11 cellular contexts compared by ENCODE assay signal in the genomic region with DNA sequence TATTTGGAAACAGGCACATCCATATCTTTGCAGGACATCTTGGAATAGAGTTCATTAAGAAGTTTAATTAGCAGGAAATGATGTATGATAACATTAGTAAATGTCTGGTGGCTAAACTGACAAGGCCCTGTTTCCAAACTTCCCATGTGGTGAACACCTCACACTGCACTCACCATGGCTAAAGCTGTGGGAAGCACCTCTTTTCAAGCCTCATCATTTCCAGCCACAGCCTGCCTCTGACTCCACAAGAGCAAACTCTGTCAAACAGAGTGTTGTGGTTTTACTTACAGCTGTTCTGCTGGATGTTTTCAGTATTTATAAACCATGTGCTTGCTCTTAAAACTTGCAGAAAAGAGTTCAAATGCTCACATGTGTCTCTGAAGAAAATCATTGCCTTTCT. TPM values are rescaled to one million over a fixed set of nuclear protein-coding genes. Genes with fewer than 3 reads are reported as not detected.
A peak's percentile ranks its signal among the peaks of the same experiment; 100 is the strongest.
DNase-seq lines count a peak whose midpoint lies in the region; ATAC-seq and TF ChIP-seq lines count a peak whose summit lies in the region.
"Had no signal": no experiment of that assay in that cellular context is flagged by ENCODE, and none has a peak within 500 bp of the region (broad histone marks: within the 10 kb centered on the region; RNA-seq: fewer than 3 reads in every experiment).

No MANE protein-coding gene starts in this region.

- BruUV-seq in MCF 10A (replicated peaks; lab: Mats Ljungman, UMichigan): no TSS peak

- no peak overlapping the region for H3K4me3 Mint-ChIP-seq in activated T-helper 17 cell treated with anti-CD3 and anti-CD28 coated beads, Interleukin-2, amount 50 U/mL, for 72 hours
- no peak overlapping the region for H3K4me3 Mint-ChIP-seq in type B pancreatic cell
- H3K4me3 Mint-ChIP-seq in MCF 10A (ENCODE audit: unreplicated experiment): no peak overlapping the region

- H3K9me3 Mint-ChIP-seq in activated T-helper 17 cell treated with anti-CD3 and anti-CD28 coated beads, Interleukin-2, amount 50 U/mL, for 72 hours: no peaks in the 10 kb centered on the region
- H3K9me3 Mint-ChIP-seq in type B pancreatic cell (no peaks in the 10 kb centered on the region), MCF 10A (ENCODE audit: unreplicated experiment) (no peaks in the 10 kb centered on the region)

- TF ChIP-seq CTCF in type B pancreatic cell (conservative IDR thresholded peaks at IDR 0.05) (peak; percentile 4), MCF 10A (IDR thresholded peaks at IDR 0.05; ENCODE audit: unreplicated experiment) (no peak)

- peak; percentile 12 for DNase-seq in stimulated activated CD4-positive, alpha-beta T cell treated with anti-CD3 and anti-CD28 coated beads, Interleukin-15, amount 100 ng/mL, for 24 hours
- no peak for DNase-seq in stimulated activated CD4-positive, alpha-beta T cell treated with anti-CD3 and anti-CD28 coated beads, Interleukin-2, amount 100 ng/mL, for 24 hours
- no peak for DNase-seq in type B pancreatic cell (ENCODE audit: extremely low spot score, unreplicated experiment)
- no peak for DNase-seq in MCF 10A (ENCODE audit: unreplicated experiment)
- DNase-seq in NCI-H1105 treated with DMSO at 0.1 percent for 48 hours (lab: John Stamatoyannopoulos, UW): no peak
- DNase-seq: activated CD4-positive, alpha-beta T cell treated with anti-CD3 and anti-CD28 coated beads, Interleukin-2, amount 50 U/mL, for 1 hour; adrenal gland; NCI-H187 treated with DMSO at 0.1 percent for 48 hours had no signal

- no peak overlapping the region for H3K27ac Mint-ChIP-seq in activated T-helper 17 cell treated with anti-CD3 and anti-CD28 coated beads, Interleukin-2, amount 50 U/mL, for 72 hours
- H3K27ac Mint-ChIP-seq in type B pancreatic cell (no peak overlapping the region), MCF 10A (ENCODE audit: low read depth, unreplicated experiment) (no peak overlapping the region)

- peak; percentile 59 for ATAC-seq in activated T-helper 17 cell treated with anti-CD3 and anti-CD28 coated beads, Interleukin-2, amount 50 U/mL, for 72 hours (replicated peaks)

- intact Hi-C loops in MCF 10A (cut with micrococcal nuclease): loop anchor here (10.0 kb wide), 1 partner anchor 637 kb away; no protein-coding TSS in a partner anchor

- CTCF ChIA-PET in MCF 10A (lab: Yijun Ruan, JAX): interaction anchor here (0.6 to 20.5 kb wide), 26 partner anchors 7 to 398 kb away, joined by 3 to 601 read pairs (median 5); partner anchors contain the start of gene NDUFB6

- H3K36me3 Mint-ChIP-seq in activated T-helper 17 cell treated with anti-CD3 and anti-CD28 coated beads, Interleukin-2, amount 50 U/mL, for 72 hours (ENCODE audit: low read depth): no peaks in the 10 kb centered on the region
- H3K36me3 Mint-ChIP-seq in type B pancreatic cell (no peaks in the 10 kb centered on the region), MCF 10A (ENCODE audit: insufficient read depth, unreplicated experiment) (peaks cover 3% of the 10 kb centered on the region)

- H3K4me1 Mint-ChIP-seq in activated T-helper 17 cell treated with anti-CD3 and anti-CD28 coated beads, Interleukin-2, amount 50 U/mL, for 72 hours: no peaks in the 10 kb centered on the region
- H3K4me1 Mint-ChIP-seq in type B pancreatic cell (ENCODE audit: unreplicated experiment): no peaks in the 10 kb centered on the region
- peaks cover 11% of the 10 kb centered on the region for H3K4me1 Mint-ChIP-seq in MCF 10A (ENCODE audit: insufficient read depth, unreplicated experiment)

- POLR2A ChIA-PET in MCF 10A (lab: Yijun Ruan, JAX): interaction anchor here (1.5 to 3.9 kb wide), 2 partner anchors 14 to 380 kb away, joined by 5 to 28 read pairs; partner anchors contain the start of gene NDUFB6

- peaks cover 26% of the 10 kb centered on the region for H3K27me3 Mint-ChIP-seq in activated T-helper 17 cell treated with anti-CD3 and anti-CD28 coated beads, Interleukin-2, amount 50 U/mL, for 72 hours
- H3K27me3 Mint-ChIP-seq in type B pancreatic cell (peaks cover 27% of the 10 kb centered on the region), MCF 10A (ENCODE audit: insufficient read depth, unreplicated experiment) (no peaks in the 10 kb centered on the region)

RNA-seq across cellular contexts. Expression of gene NDUFB6, which starts 14.9 kb away (rescaled TPM):
- 10 to 100 TPM; 39.7 to 50.5 TPM for total RNA-seq in activated T-helper 17 cell treated with anti-CD3 and anti-CD28 coated beads, Interleukin-2, amount 50 U/mL, for 72 hours
- total RNA-seq in type B pancreatic cell (ENCODE audit: low replicate concordance): 42.9 and 45.6 TPM in 2 replicates
- total RNA-seq in MCF 10A (2022): 56.1 and 59.6 TPM in 2 replicates

RNA-seq across cellular contexts. Expression of gene TOPORS, which starts 35.5 kb away (rescaled TPM):
- total RNA-seq in activated T-helper 17 cell treated with anti-CD3 and anti-CD28 coated beads, Interleukin-2, amount 50 U/mL, for 72 hours: 10 to 100 TPM; 12.9 to 16.4 TPM
- total RNA-seq in type B pancreatic cell (ENCODE audit: low replicate concordance) (16.7 and 18.4 TPM in 2 replicates), MCF 10A (2022) (16.7 and 18.4 TPM in 2 replicates)

RNA-seq across cellular contexts. Expression of gene SMIM27, which starts 35.8 kb away (rescaled TPM):
- 10 to 100 TPM; 10.5 to 11.8 TPM for total RNA-seq in activated T-helper 17 cell treated with anti-CD3 and anti-CD28 coated beads, Interleukin-2, amount 50 U/mL, for 72 hours
- total RNA-seq in type B pancreatic cell (ENCODE audit: low replicate concordance) (9.1 and 12.7 TPM in 2 replicates), MCF 10A (2022) (7.4 and 7.8 TPM in 2 replicates)

RNA-seq across cellular contexts. Expression of gene TAF1L, which starts 47.6 kb away (rescaled TPM):
- under 1 TPM in 1 of 2 donors, not detected in 1; 0.06 TPM for total RNA-seq in activated T-helper 17 cell treated with anti-CD3 and anti-CD28 coated beads, Interleukin-2, amount 50 U/mL, for 72 hours
- total RNA-seq in type B pancreatic cell (ENCODE audit: low replicate concordance) (not detected in 2 replicates), MCF 10A (2022) (not detected in 2 replicates)
- total RNA-seq: adrenal gland, hepatocyte, lung microvascular endothelial cell had no signal
